In genomic region chr18:62586148-62586774, GRCh38 we compare ENCODE assay signal across 8 cellular contexts.
DNase-seq lines count a peak whose midpoint lies in the region; ATAC-seq, FAIRE-seq and TF ChIP-seq lines count a peak whose summit lies in the region.

No MANE protein-coding gene starts in this region.

- H3K27ac ChIP-seq in 22Rv1: no peak overlapping the region

- peak; percentile 95 for FAIRE-seq in GM12891 (lab: Jason Lieb, UNC)

- ATAC-seq in HG02943 (IDR thresholded peaks at IDR 0.05; ENCODE audit: low read depth, unreplicated experiment) (peak; percentile 56), left lobe of liver (peak; percentile 68)

- TF ChIP-seq POLR2A in GM12891 (IDR thresholded peaks at IDR 0.05; ENCODE audit: low read depth, low read length): no peak

- DNase-seq in GM12891 (ENCODE audit: insufficient read length, low spot score) (peak; percentile 70), NCI-H2227 treated with DMSO at 0.1 percent for 48 hours (lab: John Stamatoyannopoulos, UW) (peak; percentile 31), cerebellum (ENCODE audit: low spot score) (peak; percentile 64), left lobe of liver (ENCODE audit: low spot score) (peak; percentile 59)
- DNase-seq in activated CD4-positive, CD25-positive, alpha-beta regulatory T cell treated with anti-CD3 and anti-CD28 coated beads, Interleukin-2, amount 50 U/mL, for 72 hours: peak; percentile 79
- DNase-seq in stimulated activated CD4-positive, alpha-beta T cell treated with anti-CD3 and anti-CD28 coated beads, Interleukin-4, amount 100 ng/mL, for 4 hours: peak; percentile 47 to 69

- TF ChIP-seq CTCF in 22Rv1 (IDR thresholded peaks at IDR 0.05): peak; percentile 93

TF ChIP-seq in GM12891, 5 proteins besides CTCF, POLR2A, EP300 and RAD21:
- no peak for TF ChIP-seq SPI1 (IDR thresholded peaks at IDR 0.05; ENCODE audit: low read depth, low read length)
- peak; percentile 32; the same call in 1 of the 2 replicates for TF ChIP-seq POU2F2 (IDR thresholded peaks at IDR 0.05; ENCODE audit: low read depth, low read length)
- no peak for TF ChIP-seq POLR2AphosphoS5 (IDR thresholded peaks at IDR 0.05; ENCODE audit: low read depth, low read length)
- no peak for TF ChIP-seq PAX5 (IDR thresholded peaks at IDR 0.05; ENCODE audit: insufficient read depth, low read length, severe bottlenecking)
- TF ChIP-seq TAF1 (IDR thresholded peaks at IDR 0.05; ENCODE audit: low read depth, low read length): no peak
TF ChIP-seq in GM12891: peak in this region for 1.
